Comparison of ENCODE assay signal across 1 cellular context in genomic region chr6:37244430-37245310, GRCh38.
TF ChIP-seq lines count a peak whose summit lies in the region.

No MANE protein-coding gene starts in this region.

TF ChIP-seq in HepG2, 621 proteins besides CTCF, POLR2A, EP300 and RAD21 (continued from another document and continues in another):
- TF ChIP-seq FUBP1 (CRISPR knock-in tag; IDR thresholded peaks at IDR 0.05; ENCODE audit: borderline replicate concordance) (no peak), ZNF605 (CRISPR knock-in tag; IDR thresholded peaks at IDR 0.05) (peak; percentile 67), PRDM4 (CRISPR knock-in tag; IDR thresholded peaks at IDR 0.05; ENCODE audit: borderline replicate concordance) (no peak), NFAT5 (CRISPR knock-in tag; IDR thresholded peaks at IDR 0.05) (0 out of 2 replicates have a peak, but pooled peaks have one; percentile 50), ZFP37 (CRISPR knock-in tag; IDR thresholded peaks at IDR 0.05; ENCODE audit: borderline replicate concordance) (0 out of 2 replicates have a peak, but pooled peaks have one; percentile 36), STAT5B (CRISPR knock-in tag; IDR thresholded peaks at IDR 0.05) (no peak), ZNF770 (CRISPR knock-in tag; IDR thresholded peaks at IDR 0.05) (0 out of 2 replicates have a peak, but pooled peaks have one; percentile 38), ZBTB8A (CRISPR knock-in tag; IDR thresholded peaks at IDR 0.05; ENCODE audit: borderline replicate concordance, low read depth) (0 out of 2 replicates have a peak, but pooled peaks have one; percentile 11), ZNF576 (CRISPR knock-in tag; IDR thresholded peaks at IDR 0.05) (no peak), TBX2 (CRISPR knock-in tag; IDR thresholded peaks at IDR 0.05; ENCODE audit: borderline replicate concordance) (peak; percentile 62), GATAD2A (CRISPR knock-in tag; IDR thresholded peaks at IDR 0.05) (peak; percentile 80), RXRB (CRISPR knock-in tag; IDR thresholded peaks at IDR 0.05; ENCODE audit: borderline replicate concordance) (peak; percentile 74), KAT7 (CRISPR knock-in tag; IDR thresholded peaks at IDR 0.05; ENCODE audit: borderline replicate concordance) (no peak), BRCA1 (CRISPR knock-in tag; IDR thresholded peaks at IDR 0.05) (0 out of 2 replicates have a peak, but pooled peaks have one; percentile 49), MAF1 (CRISPR knock-in tag; IDR thresholded peaks at IDR 0.05; ENCODE audit: borderline replicate concordance) (no peak), ZNF232 (CRISPR knock-in tag; IDR thresholded peaks at IDR 0.05; ENCODE audit: borderline replicate concordance) (peak; percentile 59; the same call in 1 of the 2 replicates), ZNF746 (CRISPR knock-in tag; IDR thresholded peaks at IDR 0.05) (0 out of 2 replicates have a peak, but pooled peaks have one; percentile 49), ZSCAN30 (CRISPR knock-in tag; IDR thresholded peaks at IDR 0.05) (no peak), CREB1 (IDR thresholded peaks at IDR 0.05) (no peak), CREB1 (CRISPR knock-in tag; IDR thresholded peaks at IDR 0.05) (peak; percentile 67), NR0B2 (CRISPR knock-in tag; IDR thresholded peaks at IDR 0.05) (no peak), ZFP82 (CRISPR knock-in tag; IDR thresholded peaks at IDR 0.05; ENCODE audit: borderline replicate concordance) (no peak), ZNF691 (CRISPR knock-in tag; IDR thresholded peaks at IDR 0.05; ENCODE audit: borderline replicate concordance, low read depth) (peak; percentile 43; the same call in 1 of the 2 replicates), TIGD3 (CRISPR knock-in tag; IDR thresholded peaks at IDR 0.05; ENCODE audit: borderline replicate concordance) (no peak), ZNF644 (CRISPR knock-in tag; IDR thresholded peaks at IDR 0.05; ENCODE audit: low read depth) (peak; percentile 98), ZFP91 (CRISPR knock-in tag; IDR thresholded peaks at IDR 0.05; ENCODE audit: borderline replicate concordance) (no peak), ZNF180 (CRISPR knock-in tag; IDR thresholded peaks at IDR 0.05; ENCODE audit: borderline replicate concordance, low read depth) (no peak), ZFX (CRISPR knock-in tag; IDR thresholded peaks at IDR 0.05; ENCODE audit: low read depth) (peak; percentile 81), ZNF430 (CRISPR knock-in tag; IDR thresholded peaks at IDR 0.05) (peak; percentile 29; the same call in 1 of the 2 replicates), NR2F1 (CRISPR knock-in tag; IDR thresholded peaks at IDR 0.05) (no peak), ZBTB39 (CRISPR knock-in tag; IDR thresholded peaks at IDR 0.05) (0 out of 2 replicates have a peak, but pooled peaks have one; percentile 39), ETV6 (CRISPR knock-in tag; conservative IDR thresholded peaks at IDR 0.05) (no peak), ZNF124 (CRISPR knock-in tag; IDR thresholded peaks at IDR 0.05) (peak; percentile 72), ZNF891 (CRISPR knock-in tag; IDR thresholded peaks at IDR 0.05) (peak; percentile 69; the same call in 1 of the 2 replicates), ZSCAN25 (CRISPR knock-in tag; IDR thresholded peaks at IDR 0.05) (no peak), TMF1 (CRISPR knock-in tag; IDR thresholded peaks at IDR 0.05; ENCODE audit: low read depth) (peak; percentile 81; the same call in 1 of the 2 replicates), ZSCAN9 (CRISPR knock-in tag; IDR thresholded peaks at IDR 0.05; ENCODE audit: borderline replicate concordance) (peak; percentile 86), CBX2 (IDR thresholded peaks at IDR 0.05; ENCODE audit: low read depth, low read length) (no peak), CBX2 (CRISPR knock-in tag; IDR thresholded peaks at IDR 0.05; ENCODE audit: low read depth) (no peak), SMAD9 (CRISPR knock-in tag; IDR thresholded peaks at IDR 0.05) (no peak), PBX2 (CRISPR knock-in tag; IDR thresholded peaks at IDR 0.05) (no peak)
